34 cellular contexts compared by ENCODE assay signal in the genomic region with DNA sequence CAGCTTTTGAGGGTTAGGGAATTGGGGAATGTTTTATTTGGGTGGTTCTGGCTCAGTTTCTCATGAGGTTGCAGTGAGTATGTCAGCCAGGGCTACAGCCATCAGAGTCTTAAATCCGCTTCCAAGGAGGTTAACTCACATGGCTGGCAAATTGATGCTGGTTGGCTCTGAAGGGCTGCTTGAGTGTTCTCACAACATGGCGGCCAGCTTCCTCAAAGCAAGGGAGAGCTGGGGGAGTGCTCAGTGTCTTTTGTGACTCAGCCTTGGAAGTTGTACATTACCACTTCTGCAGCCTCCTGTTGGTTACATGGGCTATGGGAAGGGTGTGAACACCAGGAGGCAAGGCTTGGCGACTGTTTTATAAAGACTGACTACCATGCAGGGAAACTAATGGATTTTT. TPM values are rescaled to one million over a fixed set of nuclear protein-coding genes. Genes with fewer than 3 reads are reported as not detected.
"Had no signal": no experiment of that assay in that cellular context is flagged by ENCODE, and none has a peak within 500 bp of the region (broad histone marks: within the 10 kb centered on the region; RNA-seq: fewer than 3 reads in every experiment).

No MANE protein-coding gene starts in this region.

- H3K4me3 ChIP-seq: cardiac muscle cell, Peyer's patch had no signal

- H3K4me1 ChIP-seq: Peyer's patch had no signal

- H3K27ac ChIP-seq: cardiac muscle cell, Peyer's patch, WERI-Rb-1 had no signal

- H3K36me3 ChIP-seq: cardiac muscle cell, Peyer's patch, WERI-Rb-1 had no signal

- H3K9me3 ChIP-seq: Peyer's patch had no signal

- ATAC-seq: activated CD4-positive, alpha-beta T cell treated with anti-CD3 and anti-CD28 coated beads for 36 hours; PC-3; SK-N-SH treated with all-trans-retinoic acid at 6 μM for 48 hours; T-cell; T-helper 17 cell had no signal

- H3K27me3 ChIP-seq: cardiac muscle cell, Peyer's patch had no signal

- DNase-seq: activated CD4-positive, alpha-beta T cell treated with anti-CD3 and anti-CD28 coated beads for 36 hours; activated CD4-positive, alpha-beta T cell treated with anti-CD3 and anti-CD28 coated beads, Interleukin-2, amount 10 ng/mL, durations not matched to agents 7 days and 5 days; activated CD4-positive, alpha-beta T cell treated with anti-CD3 and anti-CD28 coated beads, Interleukin-2, amount 50 U/mL, for 48 hours; activated CD8-positive, alpha-beta memory T cell treated with anti-CD3 and anti-CD28 coated beads, Interleukin-2, amount 50 U/mL, for 4 hours; activated effector memory CD4-positive, alpha-beta T cell treated with anti-CD3 and anti-CD28 coated beads, Interleukin-2, amount 50 U/mL, for 16 hours; activated naive CD4-positive, alpha-beta T cell; activated naive CD4-positive, alpha-beta T cell treated with anti-CD3 and anti-CD28 coated beads, Interleukin-2, amount 50 U/mL, for 16 hours; activated naive CD8-positive, alpha-beta T cell treated with anti-CD3 and anti-CD28 coated beads for 36 hours; activated T-cell treated with anti-CD3 and anti-CD28 coated beads for 4 hours; activated T-cell treated with anti-CD3 and anti-CD28 coated beads, Interleukin-2, amount 50 U/mL, for 48 hours; amniotic stem cell; aorta; Karpas-422; KBM-7; NCI-H1092; NCI-H1436 treated with DMSO at 0.1 percent for 48 hours; NCI-H187; NCI-H2029 treated with DMSO at 0.1 percent for 48 hours; NCI-H2107; NCI-H2171; NCI-H510A; NCI-H526; NCI-H748 treated with DMSO at 0.1 percent for 48 hours; NK-92 treated with Interleukin-12 subunit alpha and Interleukin-12 subunit beta, amount 100 ng/mL, for 24 hours; PC-3; Peyer's patch; RPMI8226; SIG-M5; T-cell; T-helper 17 cell; T-helper 9 cell; WERI-Rb-1 had no signal

RNA-seq across cellular contexts. Expression of gene PPP1R3G, which starts 17.8 kb away (rescaled TPM):
- total RNA-seq: T-helper 17 cell had no signal
